Comparison of ENCODE assay signal across 7 cellular contexts in genomic region chr17:81094744-81095607, GRCh38.
DNase-seq lines count a peak whose midpoint lies in the region; ATAC-seq and TF ChIP-seq lines count a peak whose summit lies in the region.

No MANE protein-coding gene starts in this region.

- H3K4me1 Mint-ChIP-seq in endodermal cell: peaks cover 15% of the 10 kb centered on the region

- DNase-seq in NCI-H82 (lab: John Stamatoyannopoulos, UW) (peak; percentile 92), endodermal cell (peak; percentile 97), KG1 (lab: John Stamatoyannopoulos, UW) (no peak)
- DNase-seq in activated CD8-positive, alpha-beta memory T cell treated with anti-CD3 and anti-CD28 coated beads, Interleukin-2, amount 50 U/mL, for 24 hours (ENCODE audit: extremely low read depth): peak; percentile 74
- peak; percentile 76 to 96 for DNase-seq in stimulated activated CD8-positive, alpha-beta memory T cell treated with anti-CD3 and anti-CD28 coated beads, Interleukin-2, amount 100 ng/mL, for 1 hour (ENCODE audit: low read depth in 2 of 2)

- peak; percentile 46 for ATAC-seq in HG03460 (IDR thresholded peaks at IDR 0.05; ENCODE audit: unreplicated experiment)

- H3K27ac Mint-ChIP-seq in endodermal cell: peak overlapping the region; percentile 92

- WGBS in endodermal cell (ENCODE audit: insufficient coverage in 1 of 2, insufficient read length in 1 of 2), 2 experiments: 44 to 52% methylated on average over 16 to 33 of the region's 33 CpGs

- H3K27ac ChIP-seq in endodermal cell (ENCODE audit: low read depth, low read length) (peak overlapping the region; percentile 99), mucosa of rectum (ENCODE audit: low read depth in 2 of 2, low read length in 2 of 2) (peak overlapping the region; percentile 58 to 63)

- H3K27me3 Mint-ChIP-seq in endodermal cell (ENCODE audit: insufficient read depth): no peaks in the 10 kb centered on the region

- H3K36me3 ChIP-seq in endodermal cell (ENCODE audit: control insufficient read depth, insufficient read depth, low read length) (no peaks in the 10 kb centered on the region), mucosa of rectum (ENCODE audit: control insufficient read depth in 2 of 2, insufficient read depth in 2 of 2, low read length in 2 of 2) (no peaks in the 10 kb centered on the region)

- no peaks in the 10 kb centered on the region for H3K9me3 Mint-ChIP-seq in endodermal cell

- H3K9me3 ChIP-seq in endodermal cell (ENCODE audit: control insufficient read depth, low read length) (no peaks in the 10 kb centered on the region), mucosa of rectum (ENCODE audit: control insufficient read depth in 2 of 2, low read length in 2 of 2) (no peaks in the 10 kb centered on the region)

- H3K9ac ChIP-seq in endodermal cell (ENCODE audit: extremely low read depth, low read length, poor library complexity, severe bottlenecking): peak overlapping the region; percentile 30
- peak overlapping the region in 1 of 2 donors; percentile 38 for H3K9ac ChIP-seq in mucosa of rectum (ENCODE audit: low read depth in 1 of 2, low read length in 2 of 2)

- TF ChIP-seq CTCF in endodermal cell (conservative IDR thresholded peaks at IDR 0.05): peak; percentile 25

- peaks cover 10% of the 10 kb centered on the region for H3K4me1 ChIP-seq in endodermal cell (ENCODE audit: control insufficient read depth, insufficient read depth, low read length)
- H3K4me1 ChIP-seq in mucosa of rectum (ENCODE audit: control insufficient read depth in 2 of 2, insufficient read depth in 2 of 2, low read length in 2 of 2): peaks cover 23 to 29% of the 10 kb centered on the region in 2 donors

- H3K36me3 Mint-ChIP-seq in endodermal cell (ENCODE audit: low read depth): no peaks in the 10 kb centered on the region

- no peaks in the 10 kb centered on the region for H3K27me3 ChIP-seq in endodermal cell (ENCODE audit: control insufficient read depth, insufficient read depth, low read length, poor library complexity, severe bottlenecking)
- no peaks in the 10 kb centered on the region for H3K27me3 ChIP-seq in mucosa of rectum (ENCODE audit: control insufficient read depth in 2 of 2, insufficient read depth in 2 of 2, low read length in 2 of 2)

- H3K4me3 ChIP-seq in endodermal cell (ENCODE audit: low read length): no peak overlapping the region
- H3K4me3 ChIP-seq in mucosa of rectum (ENCODE audit: low read length in 2 of 2): peak overlapping the region in 1 of 2 donors; percentile 7

- no peak overlapping the region for H3K4me3 Mint-ChIP-seq in endodermal cell
